Comparison of ENCODE assay signal across 8 cellular contexts in the genomic region with DNA sequence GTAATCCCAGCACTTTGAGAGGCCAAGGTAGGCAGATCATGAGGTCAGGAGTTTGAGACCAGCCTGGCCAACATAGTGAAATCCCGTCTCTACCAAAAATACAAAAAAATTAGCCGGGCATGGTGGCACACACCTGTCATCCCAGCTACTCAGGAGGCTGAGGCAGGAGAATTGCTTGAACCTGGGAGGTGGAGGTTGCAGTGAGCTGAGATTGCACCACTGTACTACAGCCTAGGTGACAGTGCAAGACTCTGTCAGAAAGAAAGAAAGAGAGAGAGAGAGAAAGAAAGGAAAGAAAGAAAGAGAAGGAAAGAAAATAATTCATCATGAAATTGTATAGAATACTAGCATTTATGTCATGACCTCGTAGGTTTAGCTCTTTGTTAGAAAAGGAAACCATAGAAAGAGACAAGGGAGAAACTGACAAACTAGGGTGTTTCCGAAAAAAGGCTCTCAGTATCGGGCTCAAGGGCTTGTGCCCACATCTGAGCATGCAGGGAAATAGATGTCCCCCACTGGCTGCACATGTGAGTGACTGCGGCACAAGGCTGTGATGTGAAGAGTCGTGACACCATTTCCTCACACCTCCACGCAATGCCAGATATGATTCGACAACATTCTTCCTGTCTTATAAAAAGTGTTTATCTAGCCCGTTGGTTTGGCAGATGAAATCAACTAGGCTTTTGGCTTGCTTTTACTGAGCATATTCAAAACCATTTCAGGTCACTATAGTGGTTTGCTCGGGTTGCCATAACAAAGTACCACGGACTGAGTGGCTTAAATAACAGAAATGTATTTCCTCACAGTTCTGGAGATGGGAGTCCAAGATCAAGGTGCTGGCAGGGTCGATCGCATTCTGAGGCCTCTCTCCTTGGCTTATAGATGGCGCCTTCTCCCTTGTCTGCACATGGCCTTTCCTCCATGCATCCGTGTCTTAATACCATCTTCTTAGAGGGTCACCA. TPM values are rescaled to one million over a fixed set of nuclear protein-coding genes. Genes with fewer than 3 reads are reported as not detected.
DNase-seq lines count a peak whose midpoint lies in the region; ATAC-seq and TF ChIP-seq lines count a peak whose summit lies in the region.

No MANE protein-coding gene starts in this region.

- peak; percentile 68 for DNase-seq in activated CD8-positive, alpha-beta memory T cell treated with anti-CD3 and anti-CD28 coated beads, Interleukin-2, amount 50 U/mL, for 24 hours (ENCODE audit: extremely low read depth)
- DNase-seq in stimulated activated CD4-positive, alpha-beta T cell treated with anti-CD3 and anti-CD28 coated beads, TNF-alpha, amount 100 ng/mL, for 48 hours (ENCODE audit: low read depth in 3 of 3) = peak in 2 of 3 donors; percentile 66 to 82
- DNase-seq in NCI-H1105 treated with DMSO at 0.1 percent for 48 hours (lab: John Stamatoyannopoulos, UW) = no peak
- no peak for DNase-seq in NCI-H69 (lab: John Stamatoyannopoulos, UW)

- H3K9me3 ChIP-seq in gastroesophageal sphincter = no peaks in the 10 kb centered on the region

- H3K4me3 ChIP-seq in gastroesophageal sphincter = peak overlapping the region; percentile 1 to 41

- peaks cover 0 to 4% (median 0%) of the 10 kb centered on the region in 3 donors for H3K4me1 ChIP-seq in gastroesophageal sphincter

- peak overlapping the region; percentile 54 to 84 (median 72) for H3K27ac ChIP-seq in gastroesophageal sphincter

- peak; percentile 60 for ATAC-seq in GM18868 (IDR thresholded peaks at IDR 0.05; ENCODE audit: unreplicated experiment)
- ATAC-seq in HG03520 (IDR thresholded peaks at IDR 0.05; ENCODE audit: unreplicated experiment) = peak; percentile 35
- ATAC-seq in gastroesophageal sphincter = peak; percentile 15
- no peak for ATAC-seq in HG03469 (IDR thresholded peaks at IDR 0.05; ENCODE audit: unreplicated experiment)

- no peaks in the 10 kb centered on the region for H3K36me3 ChIP-seq in gastroesophageal sphincter

- TF ChIP-seq CTCF in gastroesophageal sphincter (IDR thresholded peaks at IDR 0.05) = no peak

- peak in 1 of 2 donors; percentile 5 for TF ChIP-seq POLR2A in gastroesophageal sphincter (IDR thresholded peaks at IDR 0.05)

- WGBS in gastroesophageal sphincter (ENCODE audit: low coverage in 1 of 2), 2 donors = 58 to 61% methylated on average over 10 to 16 of the region's 16 CpGs

- no peak for TF ChIP-seq EP300 in gastroesophageal sphincter (IDR thresholded peaks at IDR 0.05)

- no peaks in the 10 kb centered on the region for H3K27me3 ChIP-seq in gastroesophageal sphincter

RNA-seq across cellular contexts. Expression of a gene that starts 2.0 kb away (rescaled TPM):
- 100 to 1,000 TPM in 2 of 4 donors, 10 to 100 TPM in 2; 14.9 to 143 (median 97.8) TPM for total RNA-seq in gastroesophageal sphincter

RNA-seq across cellular contexts. Expression of a gene that starts 34.1 kb away (rescaled TPM):
- total RNA-seq in gastroesophageal sphincter = 10 to 100 TPM; 34.1 to 51.5 (median 39.4) TPM

Comparison
In these comparisons a context has a peak if more than half of its experiments do, and no peak if none do; other contexts are left out.
1. DNase-seq: peak in activated CD8-positive, alpha-beta memory T cell treated with anti-CD3 and anti-CD28 coated beads, Interleukin-2, amount 50 U/mL, for 24 hours (single experiment) and stimulated activated CD4-positive, alpha-beta T cell treated with anti-CD3 and anti-CD28 coated beads, TNF-alpha, amount 100 ng/mL, for 48 hours (2 of 3); none in NCI-H1105 treated with DMSO at 0.1 percent for 48 hours (single experiment) and NCI-H69 (single experiment).